ENCODE assay signal across 10 cellular contexts in the genomic region with DNA sequence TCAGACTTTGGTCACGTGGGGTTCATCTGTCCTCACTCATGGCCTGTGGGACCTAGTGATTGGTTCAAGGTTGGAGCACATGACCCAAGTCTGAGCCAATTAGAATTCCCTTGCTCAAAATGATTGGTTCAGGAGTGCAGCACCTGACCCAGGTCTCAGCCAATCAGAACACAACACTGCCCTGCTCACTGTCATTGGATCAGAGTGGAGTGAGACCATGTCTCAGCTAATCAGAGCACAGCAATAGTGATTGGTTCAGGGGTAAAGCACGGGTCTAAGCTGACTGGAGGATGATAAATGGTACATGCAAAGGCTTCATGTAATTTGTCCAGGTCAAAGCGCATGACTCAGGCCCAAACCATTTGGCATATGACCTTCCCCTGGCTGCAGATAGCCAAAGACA.
DNase-seq lines count a peak whose midpoint lies in the region; ATAC-seq and TF ChIP-seq lines count a peak whose summit lies in the region.
"Had no signal": no experiment of that assay in that cellular context is flagged by ENCODE, and none has a peak within 500 bp of the region (broad histone marks: within the 10 kb centered on the region; RNA-seq: fewer than 3 reads in every experiment).

No MANE protein-coding gene starts in this region.

- no peaks in the 10 kb centered on the region for H3F3A ChIP-seq in SK-N-SH (replicated peaks; ENCODE audit: insufficient read depth)

- CTCF ChIA-PET in SK-N-SH (lab: Yijun Ruan, JAX): interaction anchor here (2.5 kb wide), 1 partner anchor 68 kb away, joined by 9 read pairs; no protein-coding TSS in a partner anchor

- H3K27ac Mint-ChIP-seq in activated T-cell treated with anti-CD3 and anti-CD28 coated beads, Interleukin-2, amount 50 U/mL, for 24 hours: peak overlapping the region; percentile 60

- ATAC-seq in thoracic aorta (ENCODE audit: insufficient number of reproducible peaks, low FRiP score, low read depth) (no peak), HG02884 (IDR thresholded peaks at IDR 0.05; ENCODE audit: unreplicated experiment) (no peak)

- H3K36me3 Mint-ChIP-seq in activated T-cell treated with anti-CD3 and anti-CD28 coated beads, Interleukin-2, amount 50 U/mL, for 24 hours (ENCODE audit: low read depth): peaks cover 75% of the 10 kb centered on the region

- H3K4me1 ChIP-seq in SK-N-SH (ENCODE audit: control insufficient read depth in 1 of 2, insufficient read depth in 2 of 2, low read depth in 1 of 2, low read length in 1 of 2): no peaks in the 10 kb centered on the region; a peak in 1 of 4 replicates
- H3K4me1 ChIP-seq in thoracic aorta (ENCODE audit: control insufficient read depth in 1 of 2, low read depth in 2 of 2): peaks cover 44 to 61% of the 10 kb centered on the region in 2 donors

- no peak overlapping the region for H3K4me3 Mint-ChIP-seq in activated T-cell treated with anti-CD3 and anti-CD28 coated beads, Interleukin-2, amount 50 U/mL, for 24 hours

- H2AFZ ChIP-seq in SK-N-SH (ENCODE audit: low read depth): no peak overlapping the region

- H3K9me3 ChIP-seq in SK-N-SH (no peaks in the 10 kb centered on the region), thoracic aorta (no peaks in the 10 kb centered on the region)
- H3K9me3 ChIP-seq: left ventricle myocardium inferior had no signal

- POLR2A ChIA-PET in SK-N-SH (lab: Yijun Ruan, JAX): no interaction called here

- TF ChIP-seq CTCF in SK-N-SH (IDR thresholded peaks at IDR 0.05) (no peak), fibroblast of pulmonary artery (IDR thresholded peaks at IDR 0.05; ENCODE audit: low read length, missing control alignments) (no peak), thoracic aorta (IDR thresholded peaks at IDR 0.05) (no peak)

- H3K4me2 ChIP-seq in SK-N-SH: no peak overlapping the region

- H3K36me3 ChIP-seq in SK-N-SH (replicated peaks in 1 of 2; ENCODE audit: control insufficient read depth in 1 of 2, insufficient read depth in 2 of 2, low read length in 1 of 2) (no peaks in the 10 kb centered on the region), thoracic aorta (no peaks in the 10 kb centered on the region)

- no peak for DNase-seq in activated T-cell treated with anti-CD3 and anti-CD28 coated beads, Interleukin-2, amount 50 U/mL, for 24 hours
- no peak for DNase-seq in activated T-cell treated with anti-CD3 and anti-CD28 coated beads for 4 hours
- peak; percentile 27 for DNase-seq in SK-N-SH
- peak; percentile 35 for DNase-seq in fibroblast of pulmonary artery (ENCODE audit: low read depth)
- no peak for DNase-seq in thoracic aorta (ENCODE audit: low spot score)
- DNase-seq in activated gamma-delta T cell (lab: John Stamatoyannopoulos, UW): no peak
- no peak for DNase-seq in HUDEP-2 (lab: John Stamatoyannopoulos, UW; ENCODE audit: unreplicated experiment in 76 of 76)
- DNase-seq: effector CD8-positive, alpha-beta T cell; left ventricle myocardium inferior had no signal

- H4K20me1 ChIP-seq in SK-N-SH (ENCODE audit: insufficient read depth): no peaks in the 10 kb centered on the region

- no peak for TF ChIP-seq EP300 in SK-N-SH (IDR thresholded peaks at IDR 0.05; ENCODE audit: borderline replicate concordance in 1 of 2, low read depth in 1 of 2, low read length in 1 of 2)

- H3K27ac ChIP-seq in SK-N-SH (ENCODE audit: low read depth in 2 of 2, low read length in 1 of 2) (no peak overlapping the region), thoracic aorta (peak overlapping the region; percentile 99 to 100)
- H3K27ac ChIP-seq: left ventricle myocardium inferior had no signal

- no peak for TF ChIP-seq RAD21 in SK-N-SH (IDR thresholded peaks at IDR 0.05; ENCODE audit: low read length)

- no peaks in the 10 kb centered on the region for H3K79me2 ChIP-seq in SK-N-SH (ENCODE audit: insufficient read depth)

- no peaks in the 10 kb centered on the region for H3K9me2 ChIP-seq in SK-N-SH

- 70% methylated on average over 3 of the region's 3 CpGs for WGBS in SK-N-SH (ENCODE audit: low lambda C conversion rate)

- no peak overlapping the region for H3K9ac ChIP-seq in SK-N-SH

- H3K27me3 ChIP-seq in SK-N-SH (ENCODE audit: insufficient read depth) (no peaks in the 10 kb centered on the region), thoracic aorta (replicated peaks; ENCODE audit: insufficient read depth) (no peaks in the 10 kb centered on the region)

- H3K4me1 Mint-ChIP-seq in activated T-cell treated with anti-CD3 and anti-CD28 coated beads, Interleukin-2, amount 50 U/mL, for 24 hours (ENCODE audit: low read depth): peaks cover 56% of the 10 kb centered on the region

- H3K4me3 ChIP-seq in SK-N-SH (ENCODE audit: low read depth in 2 of 2, low read length in 1 of 2) (no peak overlapping the region), fibroblast of pulmonary artery (replicated peaks; ENCODE audit: low read depth, low read length) (no peak overlapping the region), thoracic aorta (no peak overlapping the region)
- H3K4me3 ChIP-seq: left ventricle myocardium inferior had no signal

- no peaks in the 10 kb centered on the region for H3K27me3 Mint-ChIP-seq in activated T-cell treated with anti-CD3 and anti-CD28 coated beads, Interleukin-2, amount 50 U/mL, for 24 hours

- H3K9me3 Mint-ChIP-seq in activated T-cell treated with anti-CD3 and anti-CD28 coated beads, Interleukin-2, amount 50 U/mL, for 24 hours: no peaks in the 10 kb centered on the region

TF ChIP-seq in SK-N-SH, 30 proteins besides CTCF, POLR2A, EP300 and RAD21:
- TF ChIP-seq, protein P1, sequence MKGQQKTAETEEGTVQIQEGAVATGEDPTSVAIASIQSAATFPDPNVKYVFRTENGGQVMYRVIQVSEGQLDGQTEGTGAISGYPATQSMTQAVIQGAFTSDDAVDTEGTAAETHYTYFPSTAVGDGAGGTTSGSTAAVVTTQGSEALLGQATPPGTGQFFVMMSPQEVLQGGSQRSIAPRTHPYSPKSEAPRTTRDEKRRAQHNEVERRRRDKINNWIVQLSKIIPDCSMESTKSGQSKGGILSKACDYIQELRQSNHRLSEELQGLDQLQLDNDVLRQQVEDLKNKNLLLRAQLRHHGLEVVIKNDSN (IDR thresholded peaks at IDR 0.05; ENCODE audit: borderline replicate concordance, low read depth): peak; percentile 75
- TF ChIP-seq, protein P2, sequence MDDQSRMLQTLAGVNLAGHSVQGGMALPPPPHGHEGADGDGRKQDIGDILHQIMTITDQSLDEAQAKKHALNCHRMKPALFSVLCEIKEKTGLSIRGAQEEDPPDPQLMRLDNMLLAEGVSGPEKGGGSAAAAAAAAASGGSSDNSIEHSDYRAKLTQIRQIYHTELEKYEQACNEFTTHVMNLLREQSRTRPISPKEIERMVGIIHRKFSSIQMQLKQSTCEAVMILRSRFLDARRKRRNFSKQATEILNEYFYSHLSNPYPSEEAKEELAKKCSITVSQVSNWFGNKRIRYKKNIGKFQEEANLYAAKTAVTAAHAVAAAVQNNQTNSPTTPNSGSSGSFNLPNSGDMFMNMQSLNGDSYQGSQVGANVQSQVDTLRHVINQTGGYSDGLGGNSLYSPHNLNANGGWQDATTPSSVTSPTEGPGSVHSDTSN (IDR thresholded peaks at IDR 0.05): no peak

Comparison
In these comparisons a context has a peak if more than half of its experiments do, and no peak if none do; other contexts are left out.
1. DNase-seq: peak in SK-N-SH (single experiment) and fibroblast of pulmonary artery (single experiment); none in activated T-cell treated with anti-CD3 and anti-CD28 coated beads, Interleukin-2, amount 50 U/mL, for 24 hours (single experiment), activated T-cell treated with anti-CD3 and anti-CD28 coated beads for 4 hours (single experiment), thoracic aorta (single experiment), activated gamma-delta T cell (single experiment) and HUDEP-2 (0 of 76).
2. H3K27ac ChIP-seq: peak in thoracic aorta (2 of 2); none in SK-N-SH (0 of 2).